ENCODE assay signal across 8 cellular contexts in the genomic region with DNA sequence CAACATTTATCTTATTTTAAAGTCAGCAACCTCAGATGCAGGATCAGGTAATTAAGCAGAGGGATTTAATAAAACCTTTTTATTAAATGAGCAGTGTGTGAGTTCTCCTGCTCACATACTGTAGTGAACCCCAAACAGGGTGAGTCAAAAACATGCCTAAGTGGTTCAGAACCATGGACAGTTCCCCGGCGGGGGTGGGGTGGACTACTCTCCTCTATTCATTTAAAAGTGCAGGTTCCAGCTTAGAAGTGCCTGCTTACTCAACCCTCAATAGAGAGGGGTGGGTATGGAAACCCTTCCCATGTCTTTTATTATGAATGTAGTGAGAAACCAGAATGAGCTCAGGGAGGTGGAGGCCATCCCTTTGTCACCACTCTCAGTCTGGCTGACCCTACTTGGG.
DNase-seq lines count a peak whose midpoint lies in the region; ATAC-seq, FAIRE-seq and TF ChIP-seq lines count a peak whose summit lies in the region.

No MANE protein-coding gene starts in this region.

- no peak overlapping the region for H3K4me3 Mint-ChIP-seq in astrocyte (ENCODE audit: unreplicated experiment)

- H3K4me3 ChIP-seq in astrocyte (ENCODE audit: insufficient read depth, low read depth, low read length) (no peak overlapping the region), neural cell (ENCODE audit: low read length) (no peak overlapping the region)

- peaks cover 3% of the 10 kb centered on the region for H3K36me3 Mint-ChIP-seq in astrocyte (ENCODE audit: low read depth, unreplicated experiment)

- no peaks in the 10 kb centered on the region for H3K9me2 ChIP-seq in neural cell (ENCODE audit: insufficient read depth, low read length)

- H3K79me2 ChIP-seq in astrocyte (ENCODE audit: insufficient read depth, low read length) (no peaks in the 10 kb centered on the region), neural cell (replicated peaks; ENCODE audit: insufficient read depth, low read length) (no peaks in the 10 kb centered on the region)

- peaks cover 2% of the 10 kb centered on the region for H3K4me1 Mint-ChIP-seq in astrocyte (ENCODE audit: low read depth, unreplicated experiment)

- H2AFZ ChIP-seq in astrocyte (ENCODE audit: low read depth, low read length) (no peak overlapping the region), neural cell (ENCODE audit: low read depth, low read length) (no peak overlapping the region)

- H3K4me2 ChIP-seq in astrocyte (ENCODE audit: low read length) (no peak overlapping the region), neural cell (ENCODE audit: low read length) (no peak overlapping the region)

- peak; percentile 53 for ATAC-seq in GM19455 (IDR thresholded peaks at IDR 0.05; ENCODE audit: unreplicated experiment)
- ATAC-seq in GM18909 (IDR thresholded peaks at IDR 0.05; ENCODE audit: poor library complexity, unreplicated experiment) = no peak
- ATAC-seq in GM21360 (IDR thresholded peaks at IDR 0.05; ENCODE audit: unreplicated experiment) = no peak

- H3K9me3 Mint-ChIP-seq in astrocyte (ENCODE audit: unreplicated experiment) = no peaks in the 10 kb centered on the region

- peak; percentile 23 for DNase-seq in NCI-H1048 (lab: John Stamatoyannopoulos, UW)
- peak; percentile 7 for DNase-seq in astrocyte (ENCODE audit: low read depth)
- DNase-seq in hepatic stellate cell (ENCODE audit: low spot score) = no peak
- no peak for DNase-seq in NCI-H2029 (lab: John Stamatoyannopoulos, UW)

- H3K27me3 Mint-ChIP-seq in astrocyte (ENCODE audit: low read depth, unreplicated experiment) = peaks cover 28% of the 10 kb centered on the region

- H4K20me1 ChIP-seq in astrocyte (ENCODE audit: insufficient read depth, low read length) = no peaks in the 10 kb centered on the region
- no peaks in the 10 kb centered on the region for H4K20me1 ChIP-seq in neural cell (ENCODE audit: insufficient read depth)

- no peaks in the 10 kb centered on the region for H3K36me3 ChIP-seq in astrocyte (ENCODE audit: insufficient read depth, low read length)
- H3K36me3 ChIP-seq in neural cell (ENCODE audit: insufficient read depth, low read length) = no peaks in the 10 kb centered on the region

- no peaks in the 10 kb centered on the region for H3K27me3 ChIP-seq in astrocyte (ENCODE audit: insufficient read depth, low read length)
- H3K27me3 ChIP-seq in neural cell (ENCODE audit: insufficient read depth, low read depth, low read length) = no peaks in the 10 kb centered on the region

- H3K9me3 ChIP-seq in astrocyte (ENCODE audit: insufficient read depth, low read depth, low read length) = no peaks in the 10 kb centered on the region
- H3K9me3 ChIP-seq in neural cell (ENCODE audit: low read length) = no peaks in the 10 kb centered on the region

- H3K27ac ChIP-seq in astrocyte (ENCODE audit: low read depth, low read length) = no peak overlapping the region
- H3K27ac ChIP-seq in neural cell (ENCODE audit: low read length) = no peak overlapping the region

- TF ChIP-seq CTCF in astrocyte (IDR thresholded peaks at IDR 0.05; ENCODE audit: insufficient read depth, low read depth, low read length) (no peak), neural cell (IDR thresholded peaks at IDR 0.05; ENCODE audit: poor library complexity, severe bottlenecking) (no peak)

- H3K9ac ChIP-seq in astrocyte (ENCODE audit: low read length) = no peak overlapping the region
- no peak overlapping the region for H3K9ac ChIP-seq in neural cell (ENCODE audit: low read length)

- H3F3A ChIP-seq in neural cell (ENCODE audit: insufficient read depth, low read length, poor library complexity, severe bottlenecking) = no peaks in the 10 kb centered on the region

- H3K27ac Mint-ChIP-seq in astrocyte (ENCODE audit: unreplicated experiment) = no peak overlapping the region

- no peak for FAIRE-seq in astrocyte (lab: Jason Lieb, UNC)

- no peak for TF ChIP-seq EP300 in neural cell (conservative IDR thresholded peaks at IDR 0.05; ENCODE audit: poor library complexity, severe bottlenecking)

- no peaks in the 10 kb centered on the region for H3K4me1 ChIP-seq in astrocyte (ENCODE audit: insufficient read depth, low read length)

- no peak for TF ChIP-seq RAD21 in neural cell (conservative IDR thresholded peaks at IDR 0.05)

TF ChIP-seq in neural cell, 6 proteins besides CTCF, POLR2A, EP300 and RAD21:
- TF ChIP-seq REST (IDR thresholded peaks at IDR 0.05; ENCODE audit: borderline replicate concordance) = peak; percentile 25
- no peak for TF ChIP-seq EZH2 (IDR thresholded peaks at IDR 0.05; ENCODE audit: borderline replicate concordance, insufficient read depth, low read length, poor library complexity, severe bottlenecking)
- no peak for TF ChIP-seq TAF1 (IDR thresholded peaks at IDR 0.05; ENCODE audit: low read depth)

Comparison
In these comparisons a context has a peak if more than half of its experiments do, and no peak if none do; other contexts are left out.
1. DNase-seq: peak in NCI-H1048 (single experiment) and astrocyte (single experiment); none in hepatic stellate cell (single experiment) and NCI-H2029 (single experiment).